Comparison of ENCODE assay signal across 1 cellular context in the genomic region with DNA sequence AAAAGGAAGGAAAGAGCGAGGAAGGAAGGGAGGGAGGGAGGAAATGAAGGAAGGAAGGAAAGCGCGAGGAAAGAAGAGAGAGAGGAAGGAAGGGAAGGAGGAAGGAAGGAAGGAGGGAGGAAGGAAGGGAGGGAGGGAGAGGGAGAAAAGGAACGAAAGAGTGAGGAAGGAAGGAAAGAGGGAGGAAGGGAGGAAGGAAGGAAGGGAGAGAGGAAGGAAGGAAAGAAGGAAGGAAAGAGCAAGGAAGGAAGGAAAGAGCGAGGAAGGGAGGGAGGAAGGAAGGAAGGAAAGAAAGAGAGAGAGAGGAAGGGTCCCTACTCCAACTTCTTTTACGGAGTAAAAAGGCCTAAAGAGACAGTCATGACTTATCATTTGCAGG.
TF ChIP-seq lines count a peak whose summit lies in the region.

No MANE protein-coding gene starts in this region.

TF ChIP-seq in endothelial cell of umbilical vein, 7 proteins besides CTCF, POLR2A, EP300 and RAD21 (continued from another document):
- no peak for TF ChIP-seq MYC (IDR thresholded peaks at IDR 0.05; ENCODE audit: low read depth, low read length)
